ENCODE assay signal across 15 cellular contexts in genomic region chr12:47833591-47834012, GRCh38. TPM values are rescaled to one million over a fixed set of nuclear protein-coding genes. Genes with fewer than 3 reads are reported as not detected.
DNase-seq lines count a peak whose midpoint lies in the region; ATAC-seq and TF ChIP-seq lines count a peak whose summit lies in the region.
"Had no signal": no experiment of that assay in that cellular context is flagged by ENCODE, and none has a peak within 500 bp of the region (broad histone marks: within the 10 kb centered on the region; RNA-seq: fewer than 3 reads in every experiment).

No MANE protein-coding gene starts in this region.

- no peak overlapping the region for H4K91ac ChIP-seq in neuronal stem cell (ENCODE audit: low read depth, low read length, poor library complexity)

- H3K14ac ChIP-seq in neuronal stem cell (ENCODE audit: low read length), result peak overlapping the region; percentile 10

- H3K23ac ChIP-seq in neuronal stem cell (ENCODE audit: low read depth, low read length, poor library complexity), result no peak overlapping the region

- ATAC-seq in activated naive CD8-positive, alpha-beta T cell treated with anti-CD3 and anti-CD28 coated beads, Interleukin-2, amount 10 ng/mL, durations not matched to agents 7 days and 5 days (ENCODE audit: low read depth), result peak; percentile 4
- ATAC-seq in HG03565 (IDR thresholded peaks at IDR 0.05; ENCODE audit: unreplicated experiment) (no peak), left lung (no peak), GM19395 (IDR thresholded peaks at IDR 0.05; ENCODE audit: unreplicated experiment) (no peak)
- ATAC-seq: PC-3, right cardiac atrium had no signal

- peak overlapping the region; percentile 84 for H2BK15ac ChIP-seq in neuronal stem cell (ENCODE audit: low read length)

- H3K27me3 ChIP-seq in OCI-LY3 (ENCODE audit: low read depth, low read length), result no peaks in the 10 kb centered on the region
- no peaks in the 10 kb centered on the region for H3K27me3 ChIP-seq in neuronal stem cell (ENCODE audit: control insufficient read depth in 3 of 3, insufficient read depth in 3 of 3, low read depth in 1 of 3, low read length in 3 of 3)
- no peaks in the 10 kb centered on the region for H3K27me3 ChIP-seq in left lung

- H3K4me2 ChIP-seq in OCI-LY3 (ENCODE audit: low read length) (peak overlapping the region; percentile 99), neuronal stem cell (ENCODE audit: insufficient read depth, low read length, poor library complexity, severe bottlenecking) (no peak overlapping the region)
- H3K4me2 ChIP-seq: SK-N-SH had no signal

- H2BK120ac ChIP-seq in neuronal stem cell (ENCODE audit: low read depth, low read length), result no peak overlapping the region

- TF ChIP-seq CTCF in OCI-LY3 (IDR thresholded peaks at IDR 0.05; ENCODE audit: low read depth, low read length) (no peak), left lung (IDR thresholded peaks at IDR 0.05) (no peak)

- peaks cover 80% of the 10 kb centered on the region for H3K4me1 Mint-ChIP-seq in T-helper 1 cell treated with Interleukin-12 subunit alpha and Interleukin-12 subunit beta and Interleukin-4 antibody, amounts not matched to agents 30 μg/mL and 1 μg/mL, for 36 hours (ENCODE audit: low read depth)
- H3K4me1 Mint-ChIP-seq in activated naive CD8-positive, alpha-beta T cell treated with anti-CD3 and anti-CD28 coated beads, Interleukin-2, amount 10 ng/mL, durations not matched to agents 7 days and 5 days, result peaks cover 79% of the 10 kb centered on the region

- POLR2A ChIA-PET in activated naive CD8-positive, alpha-beta T cell treated with anti-CD3 and anti-CD28 coated beads, Interleukin-2, amount 10 ng/mL, durations not matched to agents 7 days and 5 days (lab: Charles Lee), result interaction anchor here (0.9 to 13.5 kb wide), 13 partner anchors 9 to 127 kb away, joined by 3 to 465 read pairs (median 5); partner anchors contain the start of gene HDAC7

- no peak overlapping the region for H2BK5ac ChIP-seq in neuronal stem cell (ENCODE audit: low read length)

- H3K4me3 ChIP-seq in OCI-LY3 (ENCODE audit: low read length), result peak overlapping the region; percentile 72
- no peak overlapping the region for H3K4me3 ChIP-seq in neuronal stem cell (ENCODE audit: low read length in 2 of 2)
- H3K4me3 ChIP-seq in left lung, result no peak overlapping the region

- H3K79me1 ChIP-seq in neuronal stem cell (ENCODE audit: low read depth, low read length), result no peaks in the 10 kb centered on the region

- peak overlapping the region; percentile 51 for H2BK12ac ChIP-seq in neuronal stem cell (ENCODE audit: low read length)

- H4K8ac ChIP-seq in neuronal stem cell (ENCODE audit: low read depth, low read length), result no peak overlapping the region

- H3K27ac Mint-ChIP-seq in T-helper 1 cell treated with Interleukin-12 subunit alpha and Interleukin-12 subunit beta and Interleukin-4 antibody, amounts not matched to agents 30 μg/mL and 1 μg/mL, for 36 hours, result peak overlapping the region; percentile 94
- H3K27ac Mint-ChIP-seq in activated naive CD8-positive, alpha-beta T cell treated with anti-CD3 and anti-CD28 coated beads, Interleukin-2, amount 10 ng/mL, durations not matched to agents 7 days and 5 days, result peak overlapping the region; percentile 94

- no peak overlapping the region for H3K4ac ChIP-seq in neuronal stem cell (ENCODE audit: low read length)

- peak overlapping the region; percentile 89 for H3K27ac ChIP-seq in OCI-LY3 (ENCODE audit: low read length)
- no peak overlapping the region for H3K27ac ChIP-seq in neuronal stem cell (replicated peaks; ENCODE audit: low read length)
- H3K27ac ChIP-seq in left lung, result no peak overlapping the region
- H3K27ac ChIP-seq: 22Rv1, epithelial cell of prostate had no signal

- no peaks in the 10 kb centered on the region for H3K27me3 Mint-ChIP-seq in T-helper 1 cell treated with Interleukin-12 subunit alpha and Interleukin-12 subunit beta and Interleukin-4 antibody, amounts not matched to agents 30 μg/mL and 1 μg/mL, for 36 hours (ENCODE audit: low read depth)
- H3K27me3 Mint-ChIP-seq in activated naive CD8-positive, alpha-beta T cell treated with anti-CD3 and anti-CD28 coated beads, Interleukin-2, amount 10 ng/mL, durations not matched to agents 7 days and 5 days, result no peaks in the 10 kb centered on the region
- H3K27me3 Mint-ChIP-seq: naive B cell had no signal

- peak overlapping the region; percentile 77 for H3K4me3 Mint-ChIP-seq in T-helper 1 cell treated with Interleukin-12 subunit alpha and Interleukin-12 subunit beta and Interleukin-4 antibody, amounts not matched to agents 30 μg/mL and 1 μg/mL, for 36 hours
- H3K4me3 Mint-ChIP-seq in activated naive CD8-positive, alpha-beta T cell treated with anti-CD3 and anti-CD28 coated beads, Interleukin-2, amount 10 ng/mL, durations not matched to agents 7 days and 5 days, result peak overlapping the region; percentile 81

- peak overlapping the region; percentile 57 for H3K18ac ChIP-seq in neuronal stem cell (ENCODE audit: low read length)

- H3K79me2 ChIP-seq in OCI-LY3 (ENCODE audit: low read length), result no peaks in the 10 kb centered on the region

- H3K9ac ChIP-seq in OCI-LY3 (ENCODE audit: low read length) (peak overlapping the region; percentile 88), neuronal stem cell (ENCODE audit: low read depth, low read length, poor library complexity) (no peak overlapping the region)
- H3K9ac ChIP-seq: SK-N-SH had no signal

- H2AK5ac ChIP-seq in neuronal stem cell (ENCODE audit: low read depth, low read length), result peak overlapping the region; percentile 70

- no peaks in the 10 kb centered on the region for H3K36me3 Mint-ChIP-seq in T-helper 1 cell treated with Interleukin-12 subunit alpha and Interleukin-12 subunit beta and Interleukin-4 antibody, amounts not matched to agents 30 μg/mL and 1 μg/mL, for 36 hours (ENCODE audit: low read depth)
- H3K36me3 Mint-ChIP-seq in activated naive CD8-positive, alpha-beta T cell treated with anti-CD3 and anti-CD28 coated beads, Interleukin-2, amount 10 ng/mL, durations not matched to agents 7 days and 5 days, result peaks cover 4% of the 10 kb centered on the region
- H3K36me3 Mint-ChIP-seq: naive B cell had no signal

- peaks cover 71% of the 10 kb centered on the region for H3K4me1 ChIP-seq in OCI-LY3 (ENCODE audit: low read length)
- H3K4me1 ChIP-seq in neuronal stem cell (ENCODE audit: control insufficient read depth in 2 of 2, insufficient read depth in 1 of 2, low read depth in 1 of 2, low read length in 2 of 2), result peaks cover 12 to 37% of the 10 kb centered on the region in 2 donors
- peaks cover 13 to 68% of the 10 kb centered on the region in 2 donors for H3K4me1 ChIP-seq in left lung

- H3K9me3 Mint-ChIP-seq in T-helper 1 cell treated with Interleukin-12 subunit alpha and Interleukin-12 subunit beta and Interleukin-4 antibody, amounts not matched to agents 30 μg/mL and 1 μg/mL, for 36 hours, result no peaks in the 10 kb centered on the region
- H3K9me3 Mint-ChIP-seq in activated naive CD8-positive, alpha-beta T cell treated with anti-CD3 and anti-CD28 coated beads, Interleukin-2, amount 10 ng/mL, durations not matched to agents 7 days and 5 days, result no peaks in the 10 kb centered on the region
- H3K9me3 Mint-ChIP-seq: naive B cell had no signal

- intact Hi-C loops in left lung (cut with DNase I), result loop anchor here in 1 of 2 donors (10.0 kb wide), 1 partner anchor 59 kb away; the partner anchor contains the start of gene SLC48A1

- peak overlapping the region; percentile 14; the same call in 1 of the 2 replicates for H2AFZ ChIP-seq in OCI-LY3 (ENCODE audit: low read depth, low read length)
- H2AFZ ChIP-seq in neuronal stem cell (ENCODE audit: low read length), result no peak overlapping the region

- no peak for DNase-seq in T-helper 1 cell
- DNase-seq in activated naive CD8-positive, alpha-beta T cell treated with anti-CD3 and anti-CD28 coated beads, Interleukin-2, amount 10 ng/mL, durations not matched to agents 7 days and 5 days, result no peak
- DNase-seq in neuronal stem cell (ENCODE audit: low spot score), result no peak
- DNase-seq in left lung, result no peak
- DNase-seq: naive B cell, NCI-H1092 treated with DMSO at 0.1 percent for 48 hours, PC-3, SK-N-SH had no signal

- no peaks in the 10 kb centered on the region for H3K9me3 ChIP-seq in OCI-LY3 (ENCODE audit: insufficient read depth, low read length)
- no peaks in the 10 kb centered on the region for H3K9me3 ChIP-seq in neuronal stem cell (replicated peaks in 1 of 2; ENCODE audit: control insufficient read depth in 2 of 2, insufficient read depth in 1 of 2, low read depth in 1 of 2, low read length in 2 of 2)
- no peaks in the 10 kb centered on the region for H3K9me3 ChIP-seq in left lung
- H3K9me3 ChIP-seq: SK-N-SH had no signal

- WGBS in neuronal stem cell (ENCODE audit: extremely low coverage in 2 of 2, insufficient read length in 2 of 2, insufficient replicate concordance in 1 of 2), 2 donors, result no CpG with 5 or more reads among the region's 12 CpGs

- H3K36me3 ChIP-seq in OCI-LY3 (replicated peaks; ENCODE audit: low read depth, low read length) (no peaks in the 10 kb centered on the region), neuronal stem cell (replicated peaks in 1 of 2; ENCODE audit: control insufficient read depth in 2 of 2, insufficient read depth in 2 of 2, low read length in 2 of 2) (no peaks in the 10 kb centered on the region), left lung (no peaks in the 10 kb centered on the region)

- no peaks in the 10 kb centered on the region for H4K20me1 ChIP-seq in OCI-LY3 (ENCODE audit: insufficient read depth, low read length)

RNA-seq across cellular contexts. Expression of gene HDAC7, which starts 13.9 kb away (rescaled TPM):
- total RNA-seq in activated naive CD8-positive, alpha-beta T cell treated with anti-CD3 and anti-CD28 coated beads, Interleukin-2, amount 10 ng/mL, durations not matched to agents 7 days and 5 days, result 100 to 1,000 TPM; 200 to 215 TPM
- polyA plus RNA-seq in neuronal stem cell (2013, experiment 1 of 2), result 26.3 TPM
- polyA plus RNA-seq in neuronal stem cell (2013, experiment 2 of 2), result 27.4 TPM
- total RNA-seq in left lung, result 100 to 1,000 TPM; 102 to 115 TPM
